In the genomic region with DNA sequence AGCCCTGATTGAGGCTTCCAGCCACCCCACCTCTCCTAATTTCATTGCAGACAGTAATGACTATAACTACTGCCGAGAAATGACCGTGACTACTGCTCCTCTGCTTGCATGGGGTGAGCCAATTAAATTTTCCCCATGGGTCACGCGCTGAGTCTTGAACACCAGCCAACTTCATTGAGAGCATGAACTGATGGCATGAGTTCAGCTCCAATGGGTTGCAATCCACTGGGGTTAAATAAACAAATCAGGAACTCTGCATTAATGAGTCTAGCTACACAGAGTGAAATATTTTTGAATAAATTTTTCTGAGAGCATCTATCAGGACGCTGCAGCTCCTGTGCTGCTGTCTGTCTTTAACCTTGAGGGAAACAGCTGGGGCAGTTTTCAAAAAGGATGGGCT, we compare ENCODE assay signal across 19 cellular contexts.
DNase-seq lines count a peak whose midpoint lies in the region; ATAC-seq and TF ChIP-seq lines count a peak whose summit lies in the region.
"Had no signal": no experiment of that assay in that cellular context is flagged by ENCODE, and none has a peak within 500 bp of the region (broad histone marks: within the 10 kb centered on the region; RNA-seq: fewer than 3 reads in every experiment).

No MANE protein-coding gene starts in this region.

- DNase-seq in Caki2 (ENCODE audit: low read depth) = peak; percentile 14
- DNase-seq in astrocyte of the hippocampus (ENCODE audit: low read depth, low spot score) = peak; percentile 36
- DNase-seq in A673 (ENCODE audit: low spot score) = no peak
- DNase-seq in activated T-cell treated with anti-CD3 and anti-CD28 coated beads, Interleukin-2, amount 50 U/mL, for 72 hours = no peak
- no peak for DNase-seq in effector memory CD4-positive, alpha-beta T cell
- DNase-seq: Caco-2; CD4-positive, CD25-positive, alpha-beta regulatory T cell; CD8-positive, alpha-beta T cell; DMS 273 treated with DMSO at 0.1 percent for 48 hours; DMS79; EL; GDM1 had no signal

- no peak for ATAC-seq in activated T-cell treated with anti-CD3 and anti-CD28 coated beads, Interleukin-2, amount 50 U/mL, for 72 hours (replicated peaks in 1 of 2)
- ATAC-seq: CD8-positive, alpha-beta T cell; GM12878; GM23338 had no signal

- H3K9me3 Mint-ChIP-seq in activated T-cell treated with anti-CD3 and anti-CD28 coated beads, Interleukin-2, amount 50 U/mL, for 72 hours = no peaks in the 10 kb centered on the region
- H3K9me3 Mint-ChIP-seq: CD8-positive, alpha-beta T cell had no signal

- no peaks in the 10 kb centered on the region for H3K36me3 ChIP-seq in HEK293 (ENCODE audit: control insufficient read depth in 2 of 2, insufficient read depth in 1 of 2, low read length in 2 of 2)
- no peaks in the 10 kb centered on the region for H3K36me3 ChIP-seq in A673 (ENCODE audit: insufficient read depth, low read length, poor library complexity, severe bottlenecking)
- no peaks in the 10 kb centered on the region for H3K36me3 ChIP-seq in effector memory CD4-positive, alpha-beta T cell (ENCODE audit: control insufficient read depth, insufficient read depth, low read length)
- H3K36me3 ChIP-seq: BLaER1, HAP-1 had no signal

- H3K4me3 ChIP-seq in HEK293 (ENCODE audit: low read depth, low read length) = no peak overlapping the region
- no peak overlapping the region for H3K4me3 ChIP-seq in A673 (ENCODE audit: low read depth, low read length, poor library complexity, severe bottlenecking)
- H3K4me3 ChIP-seq in effector memory CD4-positive, alpha-beta T cell (ENCODE audit: insufficient read depth, low read depth, low read length, poor library complexity, severe bottlenecking) = no peak overlapping the region
- H3K4me3 ChIP-seq: BLaER1, GM12878, GM23338, HAP-1 had no signal

- peaks cover 66% of the 10 kb centered on the region for H3K27me3 Mint-ChIP-seq in activated T-cell treated with anti-CD3 and anti-CD28 coated beads, Interleukin-2, amount 50 U/mL, for 72 hours (ENCODE audit: low read depth)

- BruUV-seq in A673 (replicated peaks; lab: Mats Ljungman, UMichigan) = no TSS peak

- H3K27me3 ChIP-seq in A673 (replicated peaks; ENCODE audit: insufficient read depth, low read depth, low read length, poor library complexity) = no peaks in the 10 kb centered on the region
- no peaks in the 10 kb centered on the region for H3K27me3 ChIP-seq in effector memory CD4-positive, alpha-beta T cell (replicated peaks; ENCODE audit: control insufficient read depth, insufficient read depth, low read length, poor library complexity, severe bottlenecking)
- H3K27me3 ChIP-seq: BLaER1 had no signal

- TF ChIP-seq CTCF in HEK293 (tag by site-specific recombination; IDR thresholded peaks at IDR 0.05) (no peak), A673 (conservative IDR thresholded peaks at IDR 0.05; ENCODE audit: low read depth, low read length) (no peak)

- H3K4me1 Mint-ChIP-seq in activated T-cell treated with anti-CD3 and anti-CD28 coated beads, Interleukin-2, amount 50 U/mL, for 72 hours (ENCODE audit: low read depth) = no peaks in the 10 kb centered on the region
- H3K4me1 Mint-ChIP-seq: B cell; CD4-positive, CD25-positive, alpha-beta regulatory T cell had no signal

- no peak overlapping the region for H3K27ac Mint-ChIP-seq in activated T-cell treated with anti-CD3 and anti-CD28 coated beads, Interleukin-2, amount 50 U/mL, for 72 hours
- H3K27ac Mint-ChIP-seq: B cell; CD8-positive, alpha-beta T cell; GM23338 had no signal

- CTCF ChIA-PET in HEK293 (lab: Yijun Ruan, JAX) = interaction anchor here (2.0 kb wide), 1 partner anchor 9 kb away, joined by 10 read pairs; no protein-coding TSS in a partner anchor
- CTCF ChIA-PET in A673 (lab: Charles Lee) = no interaction called here

- POLR2A ChIA-PET in HEK293 (lab: Yijun Ruan, JAX) = no interaction called here
- POLR2A ChIA-PET in A673 (lab: Charles Lee; ENCODE audit: low non-redundant PET) = no interaction called here

- no peaks in the 10 kb centered on the region for H3K36me3 Mint-ChIP-seq in activated T-cell treated with anti-CD3 and anti-CD28 coated beads, Interleukin-2, amount 50 U/mL, for 72 hours (ENCODE audit: insufficient read depth in 2 of 2)
- H3K36me3 Mint-ChIP-seq: CD4-positive, CD25-positive, alpha-beta regulatory T cell; CD8-positive, alpha-beta T cell had no signal

- in situ Hi-C loops in Caki2 (cut with HindIII; ENCODE audit: low pct_unique_long_range_greater_than_20kb, low sequenced_read_pairs) = no loop called here

- H3K4me1 ChIP-seq in HEK293 (ENCODE audit: control insufficient read depth, insufficient read depth, low read length) (no peaks in the 10 kb centered on the region), A673 (ENCODE audit: insufficient read depth, low read length, poor library complexity, severe bottlenecking) (no peaks in the 10 kb centered on the region)
- H3K4me1 ChIP-seq in effector memory CD4-positive, alpha-beta T cell (ENCODE audit: control insufficient read depth, insufficient read depth, low read length, poor library complexity, severe bottlenecking) = no peaks in the 10 kb centered on the region
- H3K4me1 ChIP-seq: HAP-1 had no signal

- H3K27ac ChIP-seq in HEK293 (ENCODE audit: extremely low read depth, low read depth, low read length) = no peak overlapping the region
- no peak overlapping the region for H3K27ac ChIP-seq in A673 (ENCODE audit: low read depth, low read length, poor library complexity, severe bottlenecking)
- H3K27ac ChIP-seq in effector memory CD4-positive, alpha-beta T cell (ENCODE audit: insufficient read depth, low read length, poor library complexity, severe bottlenecking) = no peak overlapping the region
- H3K27ac ChIP-seq: BLaER1, C4-2B had no signal

- intact Hi-C loops in A673 (cut with micrococcal nuclease; ENCODE audit: unreplicated experiment) = no loop called here

- H3K9me3 ChIP-seq in HEK293 (ENCODE audit: control insufficient read depth, insufficient read depth, low read depth, low read length) (no peaks in the 10 kb centered on the region), A673 (ENCODE audit: low read depth, low read length, poor library complexity, severe bottlenecking) (no peaks in the 10 kb centered on the region)
- H3K9me3 ChIP-seq in effector memory CD4-positive, alpha-beta T cell (ENCODE audit: control insufficient read depth, low read length) = no peaks in the 10 kb centered on the region
- H3K9me3 ChIP-seq: BLaER1, Caco-2, HAP-1 had no signal

- H3K4me3 Mint-ChIP-seq in activated T-cell treated with anti-CD3 and anti-CD28 coated beads, Interleukin-2, amount 50 U/mL, for 72 hours = no peak overlapping the region
- H3K4me3 Mint-ChIP-seq: B cell; CD4-positive, CD25-positive, alpha-beta regulatory T cell; CD8-positive, alpha-beta T cell; GM23338 had no signal

TF ChIP-seq in HEK293, 187 proteins besides CTCF, POLR2A, EP300 and RAD21:
- TF ChIP-seq ZNF777 (tag by site-specific recombination; IDR thresholded peaks at IDR 0.05; ENCODE audit: borderline replicate concordance) (no peak), GLIS1 (tag by site-specific recombination; IDR thresholded peaks at IDR 0.05) (peak; percentile 14; the same call in 1 of the 2 replicates)

Comparison
In these comparisons a context has a peak if more than half of its experiments do, and no peak if none do; other contexts are left out.
1. DNase-seq: peak in Caki2 (single experiment) and astrocyte of the hippocampus (single experiment); none in A673 (single experiment), activated T-cell treated with anti-CD3 and anti-CD28 coated beads, Interleukin-2, amount 50 U/mL, for 72 hours (0 of 2) and effector memory CD4-positive, alpha-beta T cell (0 of 3).